Comparison of ENCODE assay signal across 29 cellular contexts in genomic region chr12:7354521-7354920, GRCh38. TPM values are rescaled to one million over a fixed set of nuclear protein-coding genes. Genes with fewer than 3 reads are reported as not detected.
A peak's percentile ranks its signal among the peaks of the same experiment; 100 is the strongest.
DNase-seq lines count a peak whose midpoint lies in the region; ATAC-seq and TF ChIP-seq lines count a peak whose summit lies in the region.
"Had no signal": no experiment of that assay in that cellular context is flagged by ENCODE, and none has a peak within 500 bp of the region (broad histone marks: within the 10 kb centered on the region; RNA-seq: fewer than 3 reads in every experiment).

No MANE protein-coding gene starts in this region.

- no peaks in the 10 kb centered on the region for H3F3A ChIP-seq in GM23248 (ENCODE audit: insufficient read depth)

- H3K27me3 ChIP-seq in GM23248 (replicated peaks; ENCODE audit: insufficient read depth) (peaks cover 24% of the 10 kb centered on the region; the same call in 1 of the 2 replicates), brain microvascular endothelial cell (replicated peaks) (no peaks in the 10 kb centered on the region), upper lobe of right lung (no peaks in the 10 kb centered on the region)
- H3K27me3 ChIP-seq: Peyer's patch, vagina had no signal

- H3K9me3 Mint-ChIP-seq in glutamatergic neuron (ENCODE audit: unreplicated experiment), result no peaks in the 10 kb centered on the region
- H3K9me3 Mint-ChIP-seq: activated naive CD4-positive, alpha-beta T cell treated with anti-CD3 and anti-CD28 coated beads, Interleukin-2, amount 10 ng/mL, durations not matched to agents 7 days and 5 days; activated T-helper 1 cell treated with anti-CD3 and anti-CD28 coated beads, Interleukin-12 subunit alpha, Interleukin-12 subunit beta, Interleukin-2, Interleukin-4 antibody, amounts not matched to agents 30 ng/mL and 10 ng/mL and 1 ng/mL, durations not matched to agents 14 hours and 24 hours and 36 hours; natural killer cell; T-helper 1 cell treated with Interleukin-12 subunit alpha and Interleukin-12 subunit beta and Interleukin-4 antibody, amounts not matched to agents 30 μg/mL and 1 μg/mL, for 36 hours had no signal

- H3K27ac Mint-ChIP-seq in glutamatergic neuron (ENCODE audit: unreplicated experiment), result no peak overlapping the region
- H3K27ac Mint-ChIP-seq: activated naive CD4-positive, alpha-beta T cell treated with anti-CD3 and anti-CD28 coated beads, Interleukin-2, amount 10 ng/mL, durations not matched to agents 7 days and 5 days; activated T-helper 1 cell treated with anti-CD3 and anti-CD28 coated beads, Interleukin-12 subunit alpha, Interleukin-12 subunit beta, Interleukin-2, Interleukin-4 antibody, amounts not matched to agents 30 ng/mL and 10 ng/mL and 1 ng/mL, durations not matched to agents 14 hours and 24 hours and 36 hours; natural killer cell; T-helper 1 cell treated with Interleukin-12 subunit alpha and Interleukin-12 subunit beta and Interleukin-4 antibody, amounts not matched to agents 30 μg/mL and 1 μg/mL, for 36 hours had no signal

- H3K9me3 ChIP-seq in GM23248 (ENCODE audit: low read depth), result no peaks in the 10 kb centered on the region
- H3K9me3 ChIP-seq in upper lobe of right lung, result no peaks in the 10 kb centered on the region
- H3K9me3 ChIP-seq: left ventricle myocardium inferior, Peyer's patch, spleen, vagina had no signal

- H3K4me1 ChIP-seq in GM23248 (ENCODE audit: insufficient read depth) (no peaks in the 10 kb centered on the region), upper lobe of right lung (no peaks in the 10 kb centered on the region)
- H3K4me1 ChIP-seq: left ventricle myocardium inferior, Peyer's patch, spleen, vagina had no signal

- H3K4me3 Mint-ChIP-seq in glutamatergic neuron (ENCODE audit: unreplicated experiment), result no peak overlapping the region
- H3K4me3 Mint-ChIP-seq: activated naive CD4-positive, alpha-beta T cell treated with anti-CD3 and anti-CD28 coated beads, Interleukin-2, amount 10 ng/mL, durations not matched to agents 7 days and 5 days; activated T-helper 1 cell treated with anti-CD3 and anti-CD28 coated beads, Interleukin-12 subunit alpha, Interleukin-12 subunit beta, Interleukin-2, Interleukin-4 antibody, amounts not matched to agents 30 ng/mL and 10 ng/mL and 1 ng/mL, durations not matched to agents 14 hours and 24 hours and 36 hours; natural killer cell; T-helper 1 cell treated with Interleukin-12 subunit alpha and Interleukin-12 subunit beta and Interleukin-4 antibody, amounts not matched to agents 30 μg/mL and 1 μg/mL, for 36 hours had no signal

- DNase-seq in GM23248 (peak; percentile 48), NB4 (ENCODE audit: low read depth) (peak; percentile 8), brain microvascular endothelial cell (peak; percentile 20), iris pigment epithelial cell (ENCODE audit: low read depth) (peak; percentile 5), glutamatergic neuron (no peak), GDM1 (lab: John Stamatoyannopoulos, UW) (no peak), hepatic stellate cell (ENCODE audit: low spot score) (no peak), upper lobe of right lung (no peak)
- DNase-seq: activated naive CD4-positive, alpha-beta T cell treated with anti-CD3 and anti-CD28 coated beads, Interleukin-2, amount 10 ng/mL, durations not matched to agents 7 days and 5 days; amygdala; C1 segment of cervical spinal cord; foreskin melanocyte; left ventricle myocardium inferior; midbrain; natural killer cell; NCI-H446 treated with DMSO at 0.1 percent for 48 hours; Peyer's patch; spleen; stimulated activated CD4-positive, alpha-beta T cell treated with anti-CD3 and anti-CD28 coated beads, Interleukin-4, amount 100 ng/mL, for 1 hour; stimulated activated naive CD4-positive, alpha-beta T cell had no signal

- no peak overlapping the region for H3K4me3 ChIP-seq in GM23248
- no peak overlapping the region for H3K4me3 ChIP-seq in NB4 (ENCODE audit: low read depth, low read length)
- H3K4me3 ChIP-seq in brain microvascular endothelial cell (ENCODE audit: low read depth, low read length), result no peak overlapping the region
- H3K4me3 ChIP-seq in upper lobe of right lung, result no peak overlapping the region
- H3K4me3 ChIP-seq: left ventricle myocardium inferior, Peyer's patch, spleen, vagina had no signal

- H3K27ac ChIP-seq in GM23248 (no peak overlapping the region), brain microvascular endothelial cell (no peak overlapping the region), upper lobe of right lung (no peak overlapping the region)
- H3K27ac ChIP-seq: left ventricle myocardium inferior, Peyer's patch, spleen, vagina had no signal

- no peak for TF ChIP-seq POLR2A in NB4 (IDR thresholded peaks at IDR 0.05; ENCODE audit: extremely low read depth, insufficient read length)

- ATAC-seq in upper lobe of right lung, result no peak
- ATAC-seq: HCT116, natural killer cell had no signal

- intact Hi-C loops in upper lobe of right lung (cut with DNase I), result no loop called here

- no peaks in the 10 kb centered on the region for H3K4me1 Mint-ChIP-seq in glutamatergic neuron (ENCODE audit: low read depth, unreplicated experiment)

- H3K9ac ChIP-seq in GM23248, result no peak overlapping the region

- no peaks in the 10 kb centered on the region for H3K36me3 ChIP-seq in GM23248 (ENCODE audit: low read depth)
- H3K36me3 ChIP-seq in brain microvascular endothelial cell (replicated peaks), result no peaks in the 10 kb centered on the region
- H3K36me3 ChIP-seq in upper lobe of right lung, result no peaks in the 10 kb centered on the region
- H3K36me3 ChIP-seq: left ventricle myocardium inferior, Peyer's patch, spleen, vagina had no signal

- H2AFZ ChIP-seq in GM23248, result no peak overlapping the region

- TF ChIP-seq CTCF in NB4 (IDR thresholded peaks at IDR 0.05; ENCODE audit: low read depth, low read length) (no peak), brain microvascular endothelial cell (IDR thresholded peaks at IDR 0.05; ENCODE audit: low read depth, low read length, missing control alignments) (no peak), glutamatergic neuron (IDR thresholded peaks at IDR 0.05; ENCODE audit: partially characterized antibody, unreplicated experiment) (no peak), upper lobe of right lung (IDR thresholded peaks at IDR 0.05) (no peak)

- H3K4me2 ChIP-seq in GM23248 (ENCODE audit: unreplicated experiment), result no peak overlapping the region

- no peaks in the 10 kb centered on the region for H3K36me3 Mint-ChIP-seq in glutamatergic neuron (ENCODE audit: unreplicated experiment)
- H3K36me3 Mint-ChIP-seq: activated naive CD4-positive, alpha-beta T cell treated with anti-CD3 and anti-CD28 coated beads, Interleukin-2, amount 10 ng/mL, durations not matched to agents 7 days and 5 days; natural killer cell had no signal

- no peaks in the 10 kb centered on the region for H3K79me2 ChIP-seq in GM23248 (ENCODE audit: insufficient read depth)

- no peaks in the 10 kb centered on the region for H3K27me3 Mint-ChIP-seq in glutamatergic neuron (ENCODE audit: unreplicated experiment)

- H4K20me1 ChIP-seq in GM23248 (ENCODE audit: insufficient read depth), result no peaks in the 10 kb centered on the region

- in situ Hi-C loops in GM23248 (cut with MboI) (no loop called here), brain microvascular endothelial cell (cut with HindIII; ENCODE audit: low pct_ligation_motif_present, low sequenced_read_pairs) (no loop called here)

- WGBS in GM23248 (ENCODE audit: low coverage in 1 of 2, low lambda C conversion rate in 2 of 2, missing lambda C conversion rate in 2 of 2), 2 experiments, result 22 to 27% methylated on average over 3 of the region's 3 CpGs

- H3K9me2 ChIP-seq in GM23248 (ENCODE audit: insufficient read depth), result no peaks in the 10 kb centered on the region

RNA-seq across cellular contexts. Expression of gene ACSM4, which starts 50.6 kb away (rescaled TPM):
- total RNA-seq in GM23248 (2014; rRNA removed; shearing (Covaris generic)), result not detected in 2 replicates
- not detected in 2 replicates for polyA plus RNA-seq in GM23248 (2016; fragmentation: Nextera tagmentation; extraction: Ambion mirVana)
- total RNA-seq in glutamatergic neuron (ENCODE audit: unreplicated experiment) (not detected), upper lobe of right lung (not detected)
- total RNA-seq: activated T-helper 1 cell treated with anti-CD3 and anti-CD28 coated beads, Interleukin-12 subunit alpha, Interleukin-12 subunit beta, Interleukin-2, Interleukin-4 antibody, amounts not matched to agents 30 ng/mL and 10 ng/mL and 1 ng/mL, durations not matched to agents 14 hours and 24 hours and 36 hours; cardiac septum; left ventricle myocardium inferior; natural killer cell; osteoblast; Peyer's patch; SK-MEL-5; spleen; temporal lobe; vagina had no signal
- polyA plus RNA-seq: AG04450, spleen had no signal

Comparison
In these comparisons a context has a peak if more than half of its experiments do, and no peak if none do; other contexts are left out.
1. DNase-seq: peak in GM23248 (single experiment), NB4 (single experiment), brain microvascular endothelial cell (single experiment) and iris pigment epithelial cell (single experiment); none in glutamatergic neuron (single experiment), GDM1 (single experiment), hepatic stellate cell (single experiment) and upper lobe of right lung (single experiment).